ENCODE assay signal across 8 cellular contexts in the genomic region with DNA sequence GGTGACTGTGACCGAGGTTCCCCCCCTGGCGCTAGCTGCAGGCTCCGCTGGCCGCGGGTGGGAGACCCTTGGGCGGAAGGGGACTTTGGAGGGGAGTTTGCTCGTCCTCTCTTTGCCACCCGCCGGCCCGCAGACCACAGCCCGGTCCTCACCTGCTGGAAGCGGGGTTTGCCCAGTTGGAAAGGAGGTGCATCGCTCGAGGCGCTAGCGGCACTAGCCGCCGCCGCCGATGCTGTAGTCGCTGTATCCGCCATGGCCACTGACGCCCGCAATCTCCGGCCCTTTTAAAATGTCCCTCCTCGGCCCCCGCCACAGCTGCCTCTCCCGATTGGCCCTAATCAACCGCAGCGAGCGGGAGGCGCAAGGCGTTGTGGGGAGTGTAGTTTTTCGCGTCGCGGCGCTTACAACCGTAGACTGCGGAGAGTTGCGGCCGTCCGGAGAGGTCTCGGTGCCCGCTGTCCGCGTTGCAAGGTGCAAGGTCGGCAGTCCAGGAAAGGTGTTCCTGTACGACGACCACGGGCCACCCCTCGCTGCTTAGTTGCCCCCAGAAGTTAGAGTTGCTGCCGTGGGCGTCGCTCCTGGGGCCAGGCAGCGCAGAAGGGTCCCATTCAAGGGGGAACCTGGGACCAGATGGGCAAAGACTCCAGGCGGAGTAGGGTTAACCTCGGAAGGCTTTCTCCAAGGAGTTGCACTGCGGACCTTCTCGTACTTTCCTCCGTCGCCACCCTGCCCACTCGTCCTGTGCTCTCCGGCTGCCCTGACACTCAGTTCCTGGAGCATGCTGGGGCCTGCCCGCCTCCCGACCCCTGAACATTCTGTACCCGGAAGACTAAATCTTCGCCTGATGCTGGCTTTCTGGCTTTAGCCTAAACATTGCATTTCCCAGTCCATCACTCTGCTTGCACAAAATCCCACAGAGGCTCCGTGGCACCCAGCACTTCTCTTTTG. TPM values are rescaled to one million over a fixed set of nuclear protein-coding genes. Genes with fewer than 3 reads are reported as not detected.
DNase-seq lines count a peak whose midpoint lies in the region; ATAC-seq lines count a peak whose summit lies in the region.

A gene with protein sequence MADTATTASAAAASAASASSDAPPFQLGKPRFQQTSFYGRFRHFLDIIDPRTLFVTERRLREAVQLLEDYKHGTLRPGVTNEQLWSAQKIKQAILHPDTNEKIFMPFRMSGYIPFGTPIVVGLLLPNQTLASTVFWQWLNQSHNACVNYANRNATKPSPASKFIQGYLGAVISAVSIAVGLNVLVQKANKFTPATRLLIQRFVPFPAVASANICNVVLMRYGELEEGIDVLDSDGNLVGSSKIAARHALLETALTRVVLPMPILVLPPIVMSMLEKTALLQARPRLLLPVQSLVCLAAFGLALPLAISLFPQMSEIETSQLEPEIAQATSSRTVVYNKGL (minus strand): TSS at position 261 of the 948 bp plus-strand sequence. CDS start 7 bp downstream, at position 254.

- H3K9me3 Mint-ChIP-seq in IgD-negative memory B cell: no peaks in the 10 kb centered on the region

- H3K27ac ChIP-seq in epithelial cell of prostate: peak within 1 kb of the TSS; percentile 53

- H3K36me3 Mint-ChIP-seq in IgD-negative memory B cell: no peaks in the 10 kb centered on the region

- H3K27me3 Mint-ChIP-seq in IgD-negative memory B cell: no peaks in the 10 kb centered on the region

- peak within 1 kb of the TSS; percentile 97 to 99 (median 98) for H3K27ac Mint-ChIP-seq in IgD-negative memory B cell

- DNase-seq in DMS 273 treated with DMSO at 0.1 percent for 48 hours (lab: John Stamatoyannopoulos, UW): peak; percentile 72
- peak; percentile 63 for DNase-seq in OCI-M2 (lab: John Stamatoyannopoulos, UW; ENCODE audit: unreplicated experiment)
- peak; percentile 73 for DNase-seq in activated T-cell treated with anti-CD3 and anti-CD28 coated beads for 4 hours
- DNase-seq in epithelial cell of prostate (ENCODE audit: low read depth, low spot score): peak; percentile 55
- peak; percentile 96 for DNase-seq in mucosa of gallbladder (ENCODE audit: low spot score)
- peak; percentile 72 to 73 for DNase-seq in stimulated activated CD8-positive, alpha-beta memory T cell treated with anti-CD3 and anti-CD28 coated beads, Interleukin-4, amount 100 ng/mL, for 4 hours (ENCODE audit: low read depth in 2 of 2, low spot score in 1 of 2)

- peak; percentile 87 for ATAC-seq in GM21528 (IDR thresholded peaks at IDR 0.05; ENCODE audit: low FRiP score, unreplicated experiment)

- peaks cover 15 to 19% (median 16%) of the 10 kb centered on the region in 3 donors for H3K4me1 Mint-ChIP-seq in IgD-negative memory B cell

- peak within 1 kb of the TSS; percentile 93 to 98 (median 96) for H3K4me3 Mint-ChIP-seq in IgD-negative memory B cell

RNA-seq across cellular contexts. Expression of the gene that starts here (rescaled TPM):
- 2.8 TPM for polyA plus RNA-seq in IgD-negative memory B cell
- total RNA-seq in mucosa of gallbladder: 21.9 TPM

Comparison
In these comparisons a context has a peak if more than half of its experiments do, and no peak if none do; other contexts are left out.
1. Peak in every context shown above with its lines: DNase-seq, ATAC-seq and H3K27ac ChIP-seq.